Comparison of ENCODE assay signal across 9 cellular contexts in genomic region chr1:48102766-48103165, GRCh38.
"Had no signal": no experiment of that assay in that cellular context is flagged by ENCODE, and none has a peak within 500 bp of the region (broad histone marks: within the 10 kb centered on the region; RNA-seq: fewer than 3 reads in every experiment).

No MANE protein-coding gene starts in this region.

- H3K9me3 ChIP-seq: HAP-1 had no signal

- H3K27ac Mint-ChIP-seq: GM23338, H9, HFFc6 had no signal

- H3K4me1 Mint-ChIP-seq: GM23338, H9 had no signal

- H3K9me3 Mint-ChIP-seq: GM23338 had no signal

- DNase-seq: GOT3, H7, H9, HCEC 1CT, HFFc6 had no signal

- H3K4me1 ChIP-seq: HAP-1 had no signal

- H3K4me3 ChIP-seq: GM23248, GM23338, HAP-1 had no signal

- H3K27ac ChIP-seq: GM23248 had no signal

- ATAC-seq: GM23338, HCT116 had no signal

- H3K4me3 Mint-ChIP-seq: GM23338, H9, HFFc6 had no signal

- H3K36me3 ChIP-seq: HAP-1 had no signal
